11 cellular contexts compared by ENCODE assay signal in genomic region chr1:244214009-244214967, GRCh38.
A peak's percentile ranks its signal among the peaks of the same experiment; 100 is the strongest.
DNase-seq lines count a peak whose midpoint lies in the region; ATAC-seq and TF ChIP-seq lines count a peak whose summit lies in the region.
"Had no signal": no experiment of that assay in that cellular context is flagged by ENCODE, and none has a peak within 500 bp of the region (broad histone marks: within the 10 kb centered on the region; RNA-seq: fewer than 3 reads in every experiment).

No MANE protein-coding gene starts in this region.

- peak overlapping the region; percentile 88 for H2BK15ac ChIP-seq in IMR-90 (ENCODE audit: low read depth, low read length)

- peak overlapping the region; percentile 68 to 92 for H4K8ac ChIP-seq in IMR-90 (ENCODE audit: low read depth in 2 of 2, low read length in 2 of 2)

- H3K4me1 ChIP-seq in IMR-90 (ENCODE audit: control insufficient read depth, insufficient read depth, low read length), result peaks cover 7% of the 10 kb centered on the region
- no peaks in the 10 kb centered on the region for H3K4me1 ChIP-seq in right lobe of liver
- no peaks in the 10 kb centered on the region for H3K4me1 ChIP-seq in effector memory CD4-positive, alpha-beta T cell (ENCODE audit: control insufficient read depth, insufficient read depth, low read length, poor library complexity, severe bottlenecking)

- peaks cover 10% of the 10 kb centered on the region for H3K27me3 Mint-ChIP-seq in stimulated activated memory B cell treated with anti-CD40 and anti-IgM and Interleukin-4, amounts not matched to agents 10 μg/mL and 1 μg/mL and 100 μg/mL, for 72 hours

- H4K91ac ChIP-seq in IMR-90 (ENCODE audit: insufficient read depth, low read depth, low read length), result peak overlapping the region; percentile 92

- H3K14ac ChIP-seq in IMR-90 (replicated peaks; ENCODE audit: low read depth, low read length), result peak overlapping the region; percentile 61

- peaks cover 10% of the 10 kb centered on the region for H3K4me1 Mint-ChIP-seq in stimulated activated memory B cell treated with anti-CD40 and anti-IgM and Interleukin-4, amounts not matched to agents 10 μg/mL and 1 μg/mL and 100 μg/mL, for 72 hours

- peak overlapping the region; percentile 84 for H2AFZ ChIP-seq in IMR-90 (replicated peaks; ENCODE audit: low read length, poor library complexity)
- H2AFZ ChIP-seq: GM23248 had no signal

- H3K27me3 ChIP-seq in IMR-90 (ENCODE audit: control insufficient read depth, insufficient read depth, low read length) (no peaks in the 10 kb centered on the region), right lobe of liver (no peaks in the 10 kb centered on the region)
- H3K27me3 ChIP-seq in effector memory CD4-positive, alpha-beta T cell (replicated peaks; ENCODE audit: control insufficient read depth, insufficient read depth, low read length, poor library complexity, severe bottlenecking), result peaks cover 4% of the 10 kb centered on the region

- dilution Hi-C loops in IMR-90 (cut with HindIII; ENCODE audit: low sequenced_read_pairs, unreplicated experiment), result no loop called here

- POLR2A ChIA-PET in IMR-90 (lab: Charles Lee; ENCODE audit: unreplicated experiment), result no interaction called here

- in situ Hi-C loops in IMR-90 (cut with MboI; ENCODE audit: low sequenced_read_pairs), result no loop called here

- H3K79me1 ChIP-seq in IMR-90 (ENCODE audit: low read depth in 1 of 2, low read length in 2 of 2), result no peaks in the 10 kb centered on the region

- H2BK120ac ChIP-seq in IMR-90 (ENCODE audit: low read depth, low read length), result peak overlapping the region; percentile 94

- 0 out of 2 replicates have a peak, but pooled peaks have one; percentile 8 for TF ChIP-seq RAD21 in IMR-90 (IDR thresholded peaks at IDR 0.05; ENCODE audit: low read length)

- no TSS peak for BruUV-seq in IMR-90 (replicated peaks; lab: Mats Ljungman, UMichigan)

- peak overlapping the region; percentile 98 for H2AK5ac ChIP-seq in IMR-90 (ENCODE audit: low read depth, low read length)

- peak overlapping the region; percentile 93 for H3K18ac ChIP-seq in IMR-90 (ENCODE audit: low read depth, low read length)

- H4K20me1 ChIP-seq in IMR-90 (ENCODE audit: insufficient read depth, low read length), result no peaks in the 10 kb centered on the region

- TF ChIP-seq POLR2A in IMR-90 (IDR thresholded peaks at IDR 0.05; ENCODE audit: low read depth, low read length), result no peak
- TF ChIP-seq POLR2A in right lobe of liver (IDR thresholded peaks at IDR 0.05), result no peak

- peaks cover 3% of the 10 kb centered on the region; the same call in 1 of the 2 replicates for H3K9me1 ChIP-seq in IMR-90 (ENCODE audit: insufficient read depth, low read length)

- peak overlapping the region; percentile 68 for H3K56ac ChIP-seq in IMR-90 (ENCODE audit: extremely low read depth, insufficient read depth, low read length)

- TF ChIP-seq CTCF in AG10803 (conservative IDR thresholded peaks at IDR 0.05; ENCODE audit: low read length), result no peak
- TF ChIP-seq CTCF in IMR-90 (conservative IDR thresholded peaks at IDR 0.05; ENCODE audit: low read depth, low read length), result no peak
- no peak for TF ChIP-seq CTCF in right lobe of liver (IDR thresholded peaks at IDR 0.05)

- intact Hi-C loops in IMR-90 (cut with micrococcal nuclease) (loop anchor here (5.0 kb wide), 1 partner anchor 167 kb away; no protein-coding TSS in a partner anchor), right lobe of liver (cut with DNase I) (no loop called here), posterior vena cava (cut with DNase I) (no loop called here)

- peak overlapping the region; percentile 68 for H3K4me2 ChIP-seq in IMR-90 (ENCODE audit: low read depth, low read length)

- peak overlapping the region; percentile 83 for H3K4ac ChIP-seq in IMR-90 (ENCODE audit: low read depth, low read length)

- peak overlapping the region; percentile 93 for H4K5ac ChIP-seq in IMR-90 (ENCODE audit: low read depth, low read length)

- H3K9me3 ChIP-seq in IMR-90 (ENCODE audit: control insufficient read depth, insufficient read depth, low read length) (no peaks in the 10 kb centered on the region), right lobe of liver (no peaks in the 10 kb centered on the region)
- H3K9me3 ChIP-seq in effector memory CD4-positive, alpha-beta T cell (ENCODE audit: control insufficient read depth, low read length), result no peaks in the 10 kb centered on the region

- peak overlapping the region; percentile 69 for H3K9ac ChIP-seq in IMR-90 (ENCODE audit: low read depth, low read length)
- H3K9ac ChIP-seq: GM23248 had no signal

- H3K36me3 ChIP-seq in IMR-90 (ENCODE audit: control insufficient read depth, insufficient read depth, low read length) (no peaks in the 10 kb centered on the region), right lobe of liver (no peaks in the 10 kb centered on the region)
- no peaks in the 10 kb centered on the region for H3K36me3 ChIP-seq in effector memory CD4-positive, alpha-beta T cell (ENCODE audit: control insufficient read depth, insufficient read depth, low read length)

- WGBS in IMR-90 (ENCODE audit: extremely low coverage in 2 of 2, insufficient read length in 1 of 2), 2 experiments, result 44% methylated on average over 6 of the region's 17 CpGs; no CpG with 5 or more reads in 1 of the 2 experiments
- WGBS in right lobe of liver (ENCODE audit: insufficient coverage, low coverage, low lambda C conversion rate, missing lambda C conversion rate), result 71% methylated on average over 12 of the region's 17 CpGs

- peak overlapping the region; percentile 96 for H2BK20ac ChIP-seq in IMR-90 (ENCODE audit: low read depth, low read length)

- H3K27ac ChIP-seq in IMR-90 (ENCODE audit: insufficient read depth, low read length) (peak overlapping the region; percentile 95), right lobe of liver (no peak overlapping the region)
- no peak overlapping the region for H3K27ac ChIP-seq in effector memory CD4-positive, alpha-beta T cell (ENCODE audit: insufficient read depth, low read length, poor library complexity, severe bottlenecking)
- H3K27ac ChIP-seq: GM23248 had no signal

- peak overlapping the region; percentile 96 for H2BK5ac ChIP-seq in IMR-90 (ENCODE audit: low read depth, low read length, poor library complexity, severe bottlenecking)

- H3K4me3 Mint-ChIP-seq in stimulated activated memory B cell treated with anti-CD40 and anti-IgM and Interleukin-4, amounts not matched to agents 10 μg/mL and 1 μg/mL and 100 μg/mL, for 72 hours, result no peak overlapping the region
- H3K4me3 Mint-ChIP-seq: activated T-cell treated with anti-CD3 and anti-CD28 coated beads, Interleukin-2, amount 50 U/mL, for 72 hours had no signal

- ATAC-seq in IMR-90 (ENCODE audit: low read depth) (peak; percentile 95), right lobe of liver (peak; percentile 20 to 78 (median 52)), HG02870 (IDR thresholded peaks at IDR 0.05; ENCODE audit: unreplicated experiment) (no peak)
- ATAC-seq in stimulated activated memory B cell treated with anti-CD40 and anti-IgM and Interleukin-4, amounts not matched to agents 10 μg/mL and 1 μg/mL and 100 μg/mL, for 72 hours, result no peak
- ATAC-seq: activated T-cell treated with anti-CD3 and anti-CD28 coated beads, Interleukin-2, amount 50 U/mL, for 72 hours; left colon had no signal

- H3K4me3 ChIP-seq in AG10803 (ENCODE audit: low read length), result no peak overlapping the region
- no peak overlapping the region for H3K4me3 ChIP-seq in IMR-90 (ENCODE audit: insufficient read depth, low read depth, low read length)
- H3K4me3 ChIP-seq in right lobe of liver, result no peak overlapping the region
- H3K4me3 ChIP-seq in effector memory CD4-positive, alpha-beta T cell (ENCODE audit: insufficient read depth, low read depth, low read length, poor library complexity, severe bottlenecking), result no peak overlapping the region
- H3K4me3 ChIP-seq: GM23248 had no signal

- H2AK9ac ChIP-seq in IMR-90 (replicated peaks; ENCODE audit: low read depth, low read length, poor library complexity), result peak overlapping the region; percentile 60

- peak overlapping the region; percentile 57; the same call in 1 of the 2 replicates for H3K23ac ChIP-seq in IMR-90 (ENCODE audit: low read depth, low read length)

- CTCF ChIA-PET in IMR-90 (lab: Yijun Ruan, JAX), result interaction anchor here (0.6 kb wide), 1 partner anchor 512 kb away, joined by 3 read pairs; no protein-coding TSS in a partner anchor

- DNase-seq in AG10803 (ENCODE audit: low read depth) (peak; percentile 92), IMR-90 (peak; percentile 98), dermis blood vessel endothelial cell (peak; percentile 99), right lobe of liver (peak in 1 of 3 donors; percentile 38), posterior vena cava (ENCODE audit: low spot score) (no peak)
- no peak for DNase-seq in effector memory CD4-positive, alpha-beta T cell
- DNase-seq: activated T-cell treated with anti-CD3 and anti-CD28 coated beads, Interleukin-2, amount 50 U/mL, for 72 hours; GM23248 had no signal

- no peaks in the 10 kb centered on the region for H3K9me3 Mint-ChIP-seq in stimulated activated memory B cell treated with anti-CD40 and anti-IgM and Interleukin-4, amounts not matched to agents 10 μg/mL and 1 μg/mL and 100 μg/mL, for 72 hours
- H3K9me3 Mint-ChIP-seq: activated T-cell treated with anti-CD3 and anti-CD28 coated beads, Interleukin-2, amount 50 U/mL, for 72 hours had no signal

- H3K36me3 Mint-ChIP-seq in stimulated activated memory B cell treated with anti-CD40 and anti-IgM and Interleukin-4, amounts not matched to agents 10 μg/mL and 1 μg/mL and 100 μg/mL, for 72 hours, result peaks cover 9% of the 10 kb centered on the region

- H3K27ac Mint-ChIP-seq in stimulated activated memory B cell treated with anti-CD40 and anti-IgM and Interleukin-4, amounts not matched to agents 10 μg/mL and 1 μg/mL and 100 μg/mL, for 72 hours, result no peak overlapping the region
- H3K27ac Mint-ChIP-seq: activated T-cell treated with anti-CD3 and anti-CD28 coated beads, Interleukin-2, amount 50 U/mL, for 72 hours had no signal

TF ChIP-seq in IMR-90, 13 proteins besides CTCF, POLR2A, EP300 and RAD21 (continues in another document):
- TF ChIP-seq FOS (IDR thresholded peaks at IDR 0.05; ENCODE audit: low read depth, low read length), result peak; percentile 78
- TF ChIP-seq BHLHE40 (IDR thresholded peaks at IDR 0.05; ENCODE audit: low read depth, low read length), result peak; percentile 60
- peak; percentile 66 for TF ChIP-seq USF2 (IDR thresholded peaks at IDR 0.05; ENCODE audit: low read depth, low read length)
- TF ChIP-seq RCOR1 (IDR thresholded peaks at IDR 0.05; ENCODE audit: insufficient replicate concordance, low read length), result peak; percentile 24
- TF ChIP-seq CHD1 (IDR thresholded peaks at IDR 0.05; ENCODE audit: low read depth, low read length), result no peak
- TF ChIP-seq CEBPB (IDR thresholded peaks at IDR 0.05; ENCODE audit: low read depth, low read length), result peak; percentile 11; the same call in 1 of the 2 replicates

Comparison
In these comparisons a context has a peak if more than half of its experiments do, and no peak if none do; other contexts are left out.
1. DNase-seq: peak in AG10803 (single experiment), IMR-90 (single experiment) and dermis blood vessel endothelial cell (single experiment); none in posterior vena cava (single experiment) and effector memory CD4-positive, alpha-beta T cell (0 of 3).
2. ATAC-seq: peak in IMR-90 (single experiment) and right lobe of liver (4 of 4); none in HG02870 (single experiment) and stimulated activated memory B cell treated with anti-CD40 and anti-IgM and Interleukin-4, amounts not matched to agents 10 μg/mL and 1 μg/mL and 100 μg/mL, for 72 hours (single experiment).